ENCODE assay signal across 1 cellular context in genomic region chr18:23179416-23179815, GRCh38.
TF ChIP-seq lines count a peak whose summit lies in the region.

No MANE protein-coding gene starts in this region.

TF ChIP-seq in HepG2, 621 proteins besides CTCF, POLR2A, EP300 and RAD21:
- TF ChIP-seq HNRNPUL1 (IDR thresholded peaks at IDR 0.05; ENCODE audit: low read depth, low read length) (no peak), ZNF580 (CRISPR knock-in tag; IDR thresholded peaks at IDR 0.05; ENCODE audit: borderline replicate concordance, low read depth) (no peak), ZKSCAN5 (CRISPR knock-in tag; IDR thresholded peaks at IDR 0.05) (no peak), HMGA1 (CRISPR knock-in tag; conservative IDR thresholded peaks at IDR 0.05) (no peak), ZNF264 (CRISPR knock-in tag; IDR thresholded peaks at IDR 0.05) (no peak), NFYB (CRISPR knock-in tag; IDR thresholded peaks at IDR 0.05) (no peak), GTF3A (CRISPR knock-in tag; conservative IDR thresholded peaks at IDR 0.05) (no peak), ZNF746 (CRISPR knock-in tag; IDR thresholded peaks at IDR 0.05) (no peak), ZBTB37 (CRISPR knock-in tag; IDR thresholded peaks at IDR 0.05) (no peak), ZNF256 (CRISPR knock-in tag; conservative IDR thresholded peaks at IDR 0.05) (no peak), ZFY (CRISPR knock-in tag; IDR thresholded peaks at IDR 0.05) (no peak), ZNF101 (CRISPR knock-in tag; IDR thresholded peaks at IDR 0.05; ENCODE audit: borderline replicate concordance, low read depth) (no peak), NFKBIZ (CRISPR knock-in tag; IDR thresholded peaks at IDR 0.05) (no peak), JDP2 (CRISPR knock-in tag; IDR thresholded peaks at IDR 0.05; ENCODE audit: borderline replicate concordance) (no peak), SP4 (CRISPR knock-in tag; IDR thresholded peaks at IDR 0.05) (no peak), ZNF839 (CRISPR knock-in tag; IDR thresholded peaks at IDR 0.05; ENCODE audit: borderline replicate concordance) (no peak), ZNF331 (CRISPR knock-in tag; IDR thresholded peaks at IDR 0.05) (no peak), TAF1 (CRISPR knock-in tag; IDR thresholded peaks at IDR 0.05) (no peak)
- TF ChIP-seq, protein P1, sequence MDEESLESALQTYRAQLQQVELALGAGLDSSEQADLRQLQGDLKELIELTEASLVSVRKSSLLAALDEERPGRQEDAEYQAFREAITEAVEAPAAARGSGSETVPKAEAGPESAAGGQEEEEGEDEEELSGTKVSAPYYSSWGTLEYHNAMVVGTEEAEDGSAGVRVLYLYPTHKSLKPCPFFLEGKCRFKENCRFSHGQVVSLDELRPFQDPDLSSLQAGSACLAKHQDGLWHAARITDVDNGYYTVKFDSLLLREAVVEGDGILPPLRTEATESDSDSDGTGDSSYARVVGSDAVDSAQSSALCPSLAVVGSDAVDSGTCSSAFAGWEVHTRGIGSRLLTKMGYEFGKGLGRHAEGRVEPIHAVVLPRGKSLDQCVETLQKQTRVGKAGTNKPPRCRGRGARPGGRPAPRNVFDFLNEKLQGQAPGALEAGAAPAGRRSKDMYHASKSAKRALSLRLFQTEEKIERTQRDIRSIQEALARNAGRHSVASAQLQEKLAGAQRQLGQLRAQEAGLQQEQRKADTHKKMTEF (CRISPR knock-in tag; IDR thresholded peaks at IDR 0.05), result no peak
- TF ChIP-seq, protein P2, sequence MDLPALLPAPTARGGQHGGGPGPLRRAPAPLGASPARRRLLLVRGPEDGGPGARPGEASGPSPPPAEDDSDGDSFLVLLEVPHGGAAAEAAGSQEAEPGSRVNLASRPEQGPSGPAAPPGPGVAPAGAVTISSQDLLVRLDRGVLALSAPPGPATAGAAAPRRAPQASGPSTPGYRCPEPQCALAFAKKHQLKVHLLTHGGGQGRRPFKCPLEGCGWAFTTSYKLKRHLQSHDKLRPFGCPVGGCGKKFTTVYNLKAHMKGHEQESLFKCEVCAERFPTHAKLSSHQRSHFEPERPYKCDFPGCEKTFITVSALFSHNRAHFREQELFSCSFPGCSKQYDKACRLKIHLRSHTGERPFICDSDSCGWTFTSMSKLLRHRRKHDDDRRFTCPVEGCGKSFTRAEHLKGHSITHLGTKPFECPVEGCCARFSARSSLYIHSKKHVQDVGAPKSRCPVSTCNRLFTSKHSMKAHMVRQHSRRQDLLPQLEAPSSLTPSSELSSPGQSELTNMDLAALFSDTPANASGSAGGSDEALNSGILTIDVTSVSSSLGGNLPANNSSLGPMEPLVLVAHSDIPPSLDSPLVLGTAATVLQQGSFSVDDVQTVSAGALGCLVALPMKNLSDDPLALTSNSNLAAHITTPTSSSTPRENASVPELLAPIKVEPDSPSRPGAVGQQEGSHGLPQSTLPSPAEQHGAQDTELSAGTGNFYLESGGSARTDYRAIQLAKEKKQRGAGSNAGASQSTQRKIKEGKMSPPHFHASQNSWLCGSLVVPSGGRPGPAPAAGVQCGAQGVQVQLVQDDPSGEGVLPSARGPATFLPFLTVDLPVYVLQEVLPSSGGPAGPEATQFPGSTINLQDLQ (CRISPR knock-in tag; IDR thresholded peaks at IDR 0.05), result no peak
